11 cellular contexts compared by ENCODE assay signal in genomic region chr18:9950289-9951016, GRCh38. TPM values are rescaled to one million over a fixed set of nuclear protein-coding genes. Genes with fewer than 3 reads are reported as not detected.
DNase-seq lines count a peak whose midpoint lies in the region; ATAC-seq, FAIRE-seq and TF ChIP-seq lines count a peak whose summit lies in the region.
"Had no signal": no experiment of that assay in that cellular context is flagged by ENCODE, and none has a peak within 500 bp of the region (broad histone marks: within the 10 kb centered on the region; RNA-seq: fewer than 3 reads in every experiment).

No MANE protein-coding gene starts in this region.

- no peak for TF ChIP-seq POLR2A in thyroid gland (IDR thresholded peaks at IDR 0.05)

- no peaks in the 10 kb centered on the region for H3K9me3 Mint-ChIP-seq in chondrocyte (ENCODE audit: low read depth)

- H3K23ac ChIP-seq in mesenchymal stem cell (ENCODE audit: low read length in 2 of 2) = no peak overlapping the region

- no peak overlapping the region for H3K14ac ChIP-seq in mesenchymal stem cell (ENCODE audit: low read length in 2 of 2)

- no peak overlapping the region for H4K8ac ChIP-seq in mesenchymal stem cell (ENCODE audit: low read length)

- no peak overlapping the region for H2BK5ac ChIP-seq in mesenchymal stem cell (ENCODE audit: low read depth, low read length, poor library complexity, severe bottlenecking)

- H3K27me3 ChIP-seq in mesenchymal stem cell (ENCODE audit: control insufficient read depth in 1 of 2, insufficient read depth in 1 of 2, low read length in 2 of 2) (no peaks in the 10 kb centered on the region), thyroid gland (no peaks in the 10 kb centered on the region)

- FAIRE-seq in D721Med (lab: Jason Lieb, UNC) = peak; percentile 44

- H3K36me3 Mint-ChIP-seq in chondrocyte (ENCODE audit: low read depth) = peaks cover 24% of the 10 kb centered on the region

- no peak overlapping the region for H2BK15ac ChIP-seq in mesenchymal stem cell (ENCODE audit: low read depth, poor library complexity, severe bottlenecking)

- H3K4me2 ChIP-seq in mesenchymal stem cell (ENCODE audit: low read length, poor library complexity, severe bottlenecking) = no peak overlapping the region

- no peak overlapping the region for H2BK12ac ChIP-seq in mesenchymal stem cell (ENCODE audit: low read length in 2 of 2)

- no peak overlapping the region for H3K18ac ChIP-seq in mesenchymal stem cell (ENCODE audit: low read depth in 1 of 2, low read length in 2 of 2)

- H3K27ac ChIP-seq in mesenchymal stem cell (ENCODE audit: low read length, poor library complexity, severe bottlenecking) (no peak overlapping the region), thyroid gland (no peak overlapping the region)

- no peak overlapping the region for H3K4me3 Mint-ChIP-seq in chondrocyte (ENCODE audit: unreplicated experiment)
- H3K4me3 Mint-ChIP-seq: activated CD8-positive, alpha-beta T cell treated with anti-CD3 and anti-CD28 coated beads, Interleukin-2, amount 10 ng/mL, durations not matched to agents 7 days and 5 days; activated naive CD8-positive, alpha-beta T cell had no signal

- H3K4me3 ChIP-seq in mesenchymal stem cell (ENCODE audit: insufficient read depth in 1 of 2, low read depth in 1 of 2, low read length in 2 of 2) (no peak overlapping the region), thyroid gland (replicated peaks in 1 of 3) (no peak overlapping the region)

- DNase-seq in D721Med (ENCODE audit: insufficient read length, low spot score) (no peak), MV-4-11 (lab: John Stamatoyannopoulos, UW) (peak; percentile 38), chondrocyte (ENCODE audit: low spot score) (no peak), mesenchymal stem cell (peak; percentile 46), thyroid gland (no peak), head of caudate nucleus (no peak), HCEC 1CT (no peak)
- DNase-seq: NCI-H1092 had no signal

- H4K91ac ChIP-seq in mesenchymal stem cell (ENCODE audit: low read length) = no peak overlapping the region

- H3K9me3 ChIP-seq in mesenchymal stem cell (ENCODE audit: control insufficient read depth, low read length) (no peaks in the 10 kb centered on the region), thyroid gland (no peaks in the 10 kb centered on the region)

- H2AFZ ChIP-seq in mesenchymal stem cell (ENCODE audit: low read depth, low read length) = no peak overlapping the region

- no peak overlapping the region for H3K9ac ChIP-seq in mesenchymal stem cell (ENCODE audit: low read length)

- H3K4me1 ChIP-seq in mesenchymal stem cell (ENCODE audit: control insufficient read depth, insufficient read depth, low read depth, low read length) (no peaks in the 10 kb centered on the region), thyroid gland (no peaks in the 10 kb centered on the region)

- H3K36me3 ChIP-seq in mesenchymal stem cell (ENCODE audit: control insufficient read depth in 1 of 2, insufficient read depth in 2 of 2, low read depth in 1 of 2, low read length in 2 of 2) (peaks cover 6 to 91% of the 10 kb centered on the region in 2 experiments), thyroid gland (peaks cover 36% of the 10 kb centered on the region in 2 donors)

- H3K27me3 Mint-ChIP-seq in chondrocyte (ENCODE audit: low read depth) = no peaks in the 10 kb centered on the region
- H3K27me3 Mint-ChIP-seq: activated naive CD8-positive, alpha-beta T cell had no signal

- WGBS in mesenchymal stem cell = 100% methylated on average over 3 of the region's 3 CpGs
- 84% methylated on average over 3 of the region's 3 CpGs for WGBS in thyroid gland, 2 donors

- no peak overlapping the region for H2BK120ac ChIP-seq in mesenchymal stem cell (ENCODE audit: low read depth, low read length)

- peaks cover 20% of the 10 kb centered on the region for H3K79me1 ChIP-seq in mesenchymal stem cell (replicated peaks; ENCODE audit: low read length, poor library complexity, severe bottlenecking)

- TF ChIP-seq CTCF in D721Med (IDR thresholded peaks at IDR 0.05; ENCODE audit: insufficient read depth, missing control alignments) (no peak), chondrocyte (IDR thresholded peaks at IDR 0.05) (no peak), thyroid gland (IDR thresholded peaks at IDR 0.05) (no peak)

- H3K4me1 Mint-ChIP-seq in chondrocyte (ENCODE audit: low read depth) = peaks cover 12% of the 10 kb centered on the region

- peak overlapping the region in 1 of 2 experiments; percentile 24 for H3K4ac ChIP-seq in mesenchymal stem cell (ENCODE audit: low read depth in 1 of 2, low read length in 2 of 2)

- peak overlapping the region; percentile 49 for H3K27ac Mint-ChIP-seq in chondrocyte (ENCODE audit: unreplicated experiment)
- H3K27ac Mint-ChIP-seq: activated CD8-positive, alpha-beta T cell treated with anti-CD3 and anti-CD28 coated beads, Interleukin-2, amount 10 ng/mL, durations not matched to agents 7 days and 5 days; activated naive CD8-positive, alpha-beta T cell had no signal

- no peak overlapping the region for H2AK5ac ChIP-seq in mesenchymal stem cell (ENCODE audit: low read length, severe bottlenecking)

- no peak for ATAC-seq in GM21529 (IDR thresholded peaks at IDR 0.05; ENCODE audit: unreplicated experiment)

- intact Hi-C loops in thyroid gland (cut with DNase I) = no loop called here
- intact Hi-C loops in head of caudate nucleus (cut with DNase I) = no loop called here

RNA-seq across cellular contexts. Expression of gene VAPA, which starts 36.6 kb away (rescaled TPM):
- total RNA-seq in chondrocyte (125 to 143 TPM (median 141 TPM) in 3 replicates), thyroid gland (100 to 1,000 TPM; 232 to 261 (median 244) TPM)
- polyA plus RNA-seq in mesenchymal stem cell (2013, experiment 1 of 2) = 185 TPM
- polyA plus RNA-seq in mesenchymal stem cell (2013, experiment 2 of 2) = 192 TPM

Comparison
In these comparisons a context has a peak if more than half of its experiments do, and no peak if none do; other contexts are left out.
1. DNase-seq: peak in MV-4-11 (single experiment) and mesenchymal stem cell (single experiment); none in D721Med (single experiment), chondrocyte (single experiment), thyroid gland (0 of 2), head of caudate nucleus (0 of 42) and HCEC 1CT (single experiment).